9 cellular contexts compared by ENCODE assay signal in genomic region chr12:121990692-121991603, GRCh38. TPM values are rescaled to one million over a fixed set of nuclear protein-coding genes. Genes with fewer than 3 reads are reported as not detected.
DNase-seq lines count a peak whose midpoint lies in the region; ATAC-seq, FAIRE-seq and TF ChIP-seq lines count a peak whose summit lies in the region.
"Had no signal": no experiment of that assay in that cellular context is flagged by ENCODE, and none has a peak within 500 bp of the region (broad histone marks: within the 10 kb centered on the region; RNA-seq: fewer than 3 reads in every experiment).

No MANE protein-coding gene starts in this region.

- peak; percentile 64 for ATAC-seq in HG03139 (IDR thresholded peaks at IDR 0.05; ENCODE audit: unreplicated experiment)

- FAIRE-seq in GM19239 (lab: Jason Lieb, UNC) (peak; percentile 86), frontal cortex (lab: Jason Lieb, UNC) (no peak)
- FAIRE-seq: H1 had no signal

- no peak for TF ChIP-seq CTCF in epithelial cell of esophagus (IDR thresholded peaks at IDR 0.05; ENCODE audit: insufficient read depth, low read depth, low read length, missing control alignments)

- no peak overlapping the region for H3K4me3 ChIP-seq in epithelial cell of esophagus (ENCODE audit: low read length)

- peak; percentile 28 for DNase-seq in EH (ENCODE audit: low read depth)
- peak; percentile 61 for DNase-seq in GM19239 (ENCODE audit: insufficient read length, low spot score)
- DNase-seq in epithelial cell of esophagus (ENCODE audit: low read depth): peak; percentile 20
- no peak for DNase-seq in NCI-H774 (lab: John Stamatoyannopoulos, UW)
- DNase-seq in frontal cortex (ENCODE audit: low spot score in 2 of 2): no peak
- no peak for DNase-seq in DMS153 treated with DMSO at 0.1 percent for 48 hours (lab: John Stamatoyannopoulos, UW; ENCODE audit: unreplicated experiment)
- DNase-seq in DMS114 treated with DMSO at 0.1 percent for 48 hours (lab: John Stamatoyannopoulos, UW; ENCODE audit: unreplicated experiment): no peak

RNA-seq across cellular contexts. Expression of gene BCL7A, which starts 30.7 kb away (rescaled TPM):
- total RNA-seq in frontal cortex: 88.0 TPM

Comparison
In these comparisons a context has a peak if more than half of its experiments do, and no peak if none do; other contexts are left out.
1. DNase-seq: peak in EH (single experiment), GM19239 (single experiment) and epithelial cell of esophagus (single experiment); none in NCI-H774 (single experiment), frontal cortex (0 of 2), DMS153 treated with DMSO at 0.1 percent for 48 hours (single experiment) and DMS114 treated with DMSO at 0.1 percent for 48 hours (single experiment).